Comparison of ENCODE assay signal across 1 cellular context in the genomic region with DNA sequence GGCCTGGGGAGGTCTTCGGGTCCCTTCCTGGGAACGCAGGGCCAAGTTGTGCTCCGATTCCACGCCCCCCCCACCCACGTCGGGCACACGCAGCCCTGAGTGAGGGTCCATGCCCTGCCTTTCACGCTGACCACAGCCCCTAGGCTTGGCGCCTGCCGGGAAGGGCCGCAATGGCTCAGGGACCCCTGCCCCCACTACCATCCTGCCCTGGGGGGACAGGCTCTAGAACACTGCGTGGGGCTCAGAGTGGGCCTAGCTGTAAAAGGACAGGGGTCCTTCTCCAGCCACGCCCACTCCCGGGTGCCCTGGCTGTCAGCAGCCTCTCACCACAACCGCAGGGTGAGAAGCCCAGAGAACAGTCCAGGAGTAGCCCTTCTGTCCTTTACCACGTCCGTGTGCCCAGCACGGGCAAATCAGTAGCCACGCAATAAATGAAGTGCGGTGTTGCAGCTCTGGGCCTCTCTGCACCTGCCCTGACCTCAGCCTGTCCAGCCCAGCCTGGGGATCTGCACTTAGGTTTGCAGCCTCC.
TF ChIP-seq lines count a peak whose summit lies in the region.

No MANE protein-coding gene starts in this region.

TF ChIP-seq in GM12878, 131 proteins besides CTCF, POLR2A, EP300 and RAD21 (continued from another document):
- TF ChIP-seq, protein P1, sequence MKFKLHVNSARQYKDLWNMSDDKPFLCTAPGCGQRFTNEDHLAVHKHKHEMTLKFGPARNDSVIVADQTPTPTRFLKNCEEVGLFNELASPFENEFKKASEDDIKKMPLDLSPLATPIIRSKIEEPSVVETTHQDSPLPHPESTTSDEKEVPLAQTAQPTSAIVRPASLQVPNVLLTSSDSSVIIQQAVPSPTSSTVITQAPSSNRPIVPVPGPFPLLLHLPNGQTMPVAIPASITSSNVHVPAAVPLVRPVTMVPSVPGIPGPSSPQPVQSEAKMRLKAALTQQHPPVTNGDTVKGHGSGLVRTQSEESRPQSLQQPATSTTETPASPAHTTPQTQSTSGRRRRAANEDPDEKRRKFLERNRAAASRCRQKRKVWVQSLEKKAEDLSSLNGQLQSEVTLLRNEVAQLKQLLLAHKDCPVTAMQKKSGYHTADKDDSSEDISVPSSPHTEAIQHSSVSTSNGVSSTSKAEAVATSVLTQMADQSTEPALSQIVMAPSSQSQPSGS (IDR thresholded peaks at IDR 0.05; ENCODE audit: low read length) = no peak
- TF ChIP-seq NRF1 (conservative IDR thresholded peaks at IDR 0.05; ENCODE audit: low read depth, low read length) (no peak), HDGF (IDR thresholded peaks at IDR 0.05) (no peak), TCF7 (IDR thresholded peaks at IDR 0.05; ENCODE audit: borderline replicate concordance) (no peak), GABPA (IDR thresholded peaks at IDR 0.05; ENCODE audit: low read depth) (no peak), MTA3 (IDR thresholded peaks at IDR 0.05; ENCODE audit: borderline replicate concordance, low read length) (no peak)
- TF ChIP-seq, protein P2, sequence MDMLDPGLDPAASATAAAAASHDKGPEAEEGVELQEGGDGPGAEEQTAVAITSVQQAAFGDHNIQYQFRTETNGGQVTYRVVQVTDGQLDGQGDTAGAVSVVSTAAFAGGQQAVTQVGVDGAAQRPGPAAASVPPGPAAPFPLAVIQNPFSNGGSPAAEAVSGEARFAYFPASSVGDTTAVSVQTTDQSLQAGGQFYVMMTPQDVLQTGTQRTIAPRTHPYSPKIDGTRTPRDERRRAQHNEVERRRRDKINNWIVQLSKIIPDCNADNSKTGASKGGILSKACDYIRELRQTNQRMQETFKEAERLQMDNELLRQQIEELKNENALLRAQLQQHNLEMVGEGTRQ (IDR thresholded peaks at IDR 0.05; ENCODE audit: borderline replicate concordance, low read depth, low read length) = no peak
- TF ChIP-seq, protein P3, sequence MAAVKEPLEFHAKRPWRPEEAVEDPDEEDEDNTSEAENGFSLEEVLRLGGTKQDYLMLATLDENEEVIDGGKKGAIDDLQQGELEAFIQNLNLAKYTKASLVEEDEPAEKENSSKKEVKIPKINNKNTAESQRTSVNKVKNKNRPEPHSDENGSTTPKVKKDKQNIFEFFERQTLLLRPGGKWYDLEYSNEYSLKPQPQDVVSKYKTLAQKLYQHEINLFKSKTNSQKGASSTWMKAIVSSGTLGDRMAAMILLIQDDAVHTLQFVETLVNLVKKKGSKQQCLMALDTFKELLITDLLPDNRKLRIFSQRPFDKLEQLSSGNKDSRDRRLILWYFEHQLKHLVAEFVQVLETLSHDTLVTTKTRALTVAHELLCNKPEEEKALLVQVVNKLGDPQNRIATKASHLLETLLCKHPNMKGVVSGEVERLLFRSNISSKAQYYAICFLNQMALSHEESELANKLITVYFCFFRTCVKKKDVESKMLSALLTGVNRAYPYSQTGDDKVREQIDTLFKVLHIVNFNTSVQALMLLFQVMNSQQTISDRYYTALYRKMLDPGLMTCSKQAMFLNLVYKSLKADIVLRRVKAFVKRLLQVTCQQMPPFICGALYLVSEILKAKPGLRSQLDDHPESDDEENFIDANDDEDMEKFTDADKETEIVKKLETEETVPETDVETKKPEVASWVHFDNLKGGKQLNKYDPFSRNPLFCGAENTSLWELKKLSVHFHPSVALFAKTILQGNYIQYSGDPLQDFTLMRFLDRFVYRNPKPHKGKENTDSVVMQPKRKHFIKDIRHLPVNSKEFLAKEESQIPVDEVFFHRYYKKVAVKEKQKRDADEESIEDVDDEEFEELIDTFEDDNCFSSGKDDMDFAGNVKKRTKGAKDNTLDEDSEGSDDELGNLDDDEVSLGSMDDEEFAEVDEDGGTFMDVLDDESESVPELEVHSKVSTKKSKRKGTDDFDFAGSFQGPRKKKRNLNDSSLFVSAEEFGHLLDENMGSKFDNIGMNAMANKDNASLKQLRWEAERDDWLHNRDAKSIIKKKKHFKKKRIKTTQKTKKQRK (IDR thresholded peaks at IDR 0.05; ENCODE audit: low read depth, low read length) = no peak
TF ChIP-seq in GM12878: peak in this region for 0.
